Comparison of ENCODE assay signal across 2 cellular contexts in the genomic region with DNA sequence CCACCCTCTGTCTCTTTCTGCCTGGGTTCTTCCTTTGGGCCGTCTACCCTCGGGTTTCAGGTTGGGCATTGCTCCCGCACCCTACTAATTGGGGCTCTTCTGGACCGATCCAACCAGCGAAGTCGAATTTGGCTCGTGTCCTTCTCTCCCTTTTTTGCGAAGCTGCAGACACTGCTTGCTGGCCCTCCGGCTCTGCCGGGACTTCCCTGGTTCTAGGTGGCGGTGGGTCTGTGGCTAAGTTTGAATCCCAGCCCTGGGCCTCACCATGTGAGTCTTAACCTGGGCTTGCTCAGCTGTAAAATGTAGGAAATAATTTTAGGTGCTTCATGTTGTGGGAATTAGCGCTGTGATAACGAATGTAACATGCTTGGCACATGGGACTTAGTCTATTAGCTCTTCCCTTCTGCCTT.
TF ChIP-seq lines count a peak whose summit lies in the region.

No MANE protein-coding gene starts in this region.

TF ChIP-seq in GM23338, 12 proteins besides CTCF, POLR2A, EP300 and RAD21:
- peak; percentile 79 for TF ChIP-seq EZH2phosphoT487 (IDR thresholded peaks at IDR 0.05; ENCODE audit: unreplicated experiment)
- TF ChIP-seq ZNF331 (CRISPR knock-in tag; IDR thresholded peaks at IDR 0.05; ENCODE audit: low read depth): no peak
- no peak for TF ChIP-seq JUNB (IDR thresholded peaks at IDR 0.05; ENCODE audit: unreplicated experiment)

TF ChIP-seq in GM12878, 131 proteins besides CTCF, POLR2A, EP300 and RAD21:
- TF ChIP-seq ZNF622 (IDR thresholded peaks at IDR 0.05) (no peak), CHD2 (IDR thresholded peaks at IDR 0.05; ENCODE audit: borderline replicate concordance, low read depth, low read length) (0 out of 2 replicates have a peak, but pooled peaks have one; percentile 8), BMI1 (IDR thresholded peaks at IDR 0.05; ENCODE audit: borderline replicate concordance) (no peak), SMAD1 (IDR thresholded peaks at IDR 0.05; ENCODE audit: low read depth, partially characterized antibody) (no peak), CBFB (IDR thresholded peaks at IDR 0.05; ENCODE audit: low read depth) (no peak), IRF4 (IDR thresholded peaks at IDR 0.05; ENCODE audit: low read depth, low read length) (no peak), KDM1A (IDR thresholded peaks at IDR 0.05; ENCODE audit: borderline replicate concordance) (no peak), SRF (IDR thresholded peaks at IDR 0.05; ENCODE audit: low read depth in 2 of 2, low read length in 2 of 2) (no peak)
- TF ChIP-seq, protein P1, sequence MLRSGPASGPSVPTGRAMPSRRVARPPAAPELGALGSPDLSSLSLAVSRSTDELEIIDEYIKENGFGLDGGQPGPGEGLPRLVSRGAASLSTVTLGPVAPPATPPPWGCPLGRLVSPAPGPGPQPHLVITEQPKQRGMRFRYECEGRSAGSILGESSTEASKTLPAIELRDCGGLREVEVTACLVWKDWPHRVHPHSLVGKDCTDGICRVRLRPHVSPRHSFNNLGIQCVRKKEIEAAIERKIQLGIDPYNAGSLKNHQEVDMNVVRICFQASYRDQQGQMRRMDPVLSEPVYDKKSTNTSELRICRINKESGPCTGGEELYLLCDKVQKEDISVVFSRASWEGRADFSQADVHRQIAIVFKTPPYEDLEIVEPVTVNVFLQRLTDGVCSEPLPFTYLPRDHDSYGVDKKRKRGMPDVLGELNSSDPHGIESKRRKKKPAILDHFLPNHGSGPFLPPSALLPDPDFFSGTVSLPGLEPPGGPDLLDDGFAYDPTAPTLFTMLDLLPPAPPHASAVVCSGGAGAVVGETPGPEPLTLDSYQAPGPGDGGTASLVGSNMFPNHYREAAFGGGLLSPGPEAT (IDR thresholded peaks at IDR 0.05; ENCODE audit: low read depth): 0 out of 2 replicates have a peak, but pooled peaks have one; percentile 7
- TF ChIP-seq, protein P2, sequence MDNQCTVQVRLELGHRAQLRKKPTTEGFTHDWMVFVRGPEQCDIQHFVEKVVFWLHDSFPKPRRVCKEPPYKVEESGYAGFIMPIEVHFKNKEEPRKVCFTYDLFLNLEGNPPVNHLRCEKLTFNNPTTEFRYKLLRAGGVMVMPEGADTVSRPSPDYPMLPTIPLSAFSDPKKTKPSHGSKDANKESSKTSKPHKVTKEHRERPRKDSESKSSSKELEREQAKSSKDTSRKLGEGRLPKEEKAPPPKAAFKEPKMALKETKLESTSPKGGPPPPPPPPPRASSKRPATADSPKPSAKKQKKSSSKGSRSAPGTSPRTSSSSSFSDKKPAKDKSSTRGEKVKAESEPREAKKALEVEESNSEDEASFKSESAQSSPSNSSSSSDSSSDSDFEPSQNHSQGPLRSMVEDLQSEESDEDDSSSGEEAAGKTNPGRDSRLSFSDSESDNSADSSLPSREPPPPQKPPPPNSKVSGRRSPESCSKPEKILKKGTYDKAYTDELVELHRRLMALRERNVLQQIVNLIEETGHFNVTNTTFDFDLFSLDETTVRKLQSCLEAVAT (IDR thresholded peaks at IDR 0.05): peak; percentile 70; the same call in 1 of the 2 replicates
- TF ChIP-seq, protein P3, sequence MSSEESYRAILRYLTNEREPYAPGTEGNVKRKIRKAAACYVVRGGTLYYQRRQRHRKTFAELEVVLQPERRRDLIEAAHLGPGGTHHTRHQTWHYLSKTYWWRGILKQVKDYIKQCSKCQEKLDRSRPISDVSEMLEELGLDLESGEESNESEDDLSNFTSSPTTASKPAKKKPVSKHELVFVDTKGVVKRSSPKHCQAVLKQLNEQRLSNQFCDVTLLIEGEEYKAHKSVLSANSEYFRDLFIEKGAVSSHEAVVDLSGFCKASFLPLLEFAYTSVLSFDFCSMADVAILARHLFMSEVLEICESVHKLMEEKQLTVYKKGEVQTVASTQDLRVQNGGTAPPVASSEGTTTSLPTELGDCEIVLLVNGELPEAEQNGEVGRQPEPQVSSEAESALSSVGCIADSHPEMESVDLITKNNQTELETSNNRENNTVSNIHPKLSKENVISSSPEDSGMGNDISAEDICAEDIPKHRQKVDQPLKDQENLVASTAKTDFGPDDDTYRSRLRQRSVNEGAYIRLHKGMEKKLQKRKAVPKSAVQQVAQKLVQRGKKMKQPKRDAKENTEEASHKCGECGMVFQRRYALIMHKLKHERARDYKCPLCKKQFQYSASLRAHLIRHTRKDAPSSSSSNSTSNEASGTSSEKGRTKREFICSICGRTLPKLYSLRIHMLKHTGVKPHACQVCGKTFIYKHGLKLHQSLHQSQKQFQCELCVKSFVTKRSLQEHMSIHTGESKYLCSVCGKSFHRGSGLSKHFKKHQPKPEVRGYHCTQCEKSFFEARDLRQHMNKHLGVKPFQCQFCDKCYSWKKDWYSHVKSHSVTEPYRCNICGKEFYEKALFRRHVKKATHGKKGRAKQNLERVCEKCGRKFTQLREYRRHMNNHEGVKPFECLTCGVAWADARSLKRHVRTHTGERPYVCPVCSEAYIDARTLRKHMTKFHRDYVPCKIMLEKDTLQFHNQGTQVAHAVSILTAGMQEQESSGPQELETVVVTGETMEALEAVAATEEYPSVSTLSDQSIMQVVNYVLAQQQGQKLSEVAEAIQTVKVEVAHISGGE (CRISPR knock-in tag; IDR thresholded peaks at IDR 0.05): no peak
